Comparison of ENCODE assay signal across 33 cellular contexts in genomic region chr4:89707467-89707866, GRCh38.
"Had no signal": no experiment of that assay in that cellular context is flagged by ENCODE, and none has a peak within 500 bp of the region (broad histone marks: within the 10 kb centered on the region; RNA-seq: fewer than 3 reads in every experiment).

No MANE protein-coding gene starts in this region.

- H3K27ac Mint-ChIP-seq: activated CD4-positive, alpha-beta memory T cell treated with anti-CD3 and anti-CD28 coated beads, Interleukin-2, amount 10 ng/mL, durations not matched to agents 7 days and 5 days; activated naive CD4-positive, alpha-beta T cell treated with anti-CD3 and anti-CD28 coated beads for 36 hours; activated naive CD4-positive, alpha-beta T cell treated with anti-CD3 and anti-CD28 coated beads, Interleukin-2, amount 50 U/mL, for 72 hours; activated T-helper 1 cell treated with anti-CD3 and anti-CD28 coated beads, Interleukin-12 subunit alpha, Interleukin-12 subunit beta, Interleukin-2, Interleukin-4 antibody, amounts not matched to agents 30 ng/mL and 10 ng/mL and 1 ng/mL, durations not matched to agents 14 hours and 24 hours and 36 hours had no signal

- H3K9me3 Mint-ChIP-seq: activated CD4-positive, alpha-beta memory T cell treated with anti-CD3 and anti-CD28 coated beads, Interleukin-2, amount 10 ng/mL, durations not matched to agents 7 days and 5 days; activated naive CD4-positive, alpha-beta T cell treated with anti-CD3 and anti-CD28 coated beads for 36 hours; activated naive CD4-positive, alpha-beta T cell treated with anti-CD3 and anti-CD28 coated beads, Interleukin-2, amount 50 U/mL, for 72 hours; activated T-cell treated with anti-CD3 and anti-CD28 coated beads, Interleukin-2, amount 50 U/mL, for 4 hours; activated T-helper 1 cell treated with anti-CD3 and anti-CD28 coated beads, Interleukin-12 subunit alpha, Interleukin-12 subunit beta, Interleukin-2, Interleukin-4 antibody, amounts not matched to agents 30 ng/mL and 10 ng/mL and 1 ng/mL, durations not matched to agents 14 hours and 24 hours and 36 hours had no signal

- ATAC-seq: activated naive CD4-positive, alpha-beta T cell treated with anti-CD3 and anti-CD28 coated beads, Interleukin-2, amount 50 U/mL, for 72 hours; activated T-cell treated with anti-CD3 and anti-CD28 coated beads, Interleukin-2, amount 50 U/mL, for 4 hours; Panc1 had no signal

- H3K27ac ChIP-seq: brain microvascular endothelial cell, SK-N-MC, WERI-Rb-1 had no signal

- H3K9me3 ChIP-seq: MG63, SJCRH30 had no signal

- H3K27me3 ChIP-seq: brain microvascular endothelial cell, MG63, SJCRH30 had no signal

- H3K36me3 ChIP-seq: brain microvascular endothelial cell, MG63, SJCRH30, WERI-Rb-1 had no signal

- H3K4me3 Mint-ChIP-seq: activated CD4-positive, alpha-beta memory T cell treated with anti-CD3 and anti-CD28 coated beads, Interleukin-2, amount 10 ng/mL, durations not matched to agents 7 days and 5 days; activated naive CD4-positive, alpha-beta T cell treated with anti-CD3 and anti-CD28 coated beads for 36 hours; activated T-cell treated with anti-CD3 and anti-CD28 coated beads, Interleukin-2, amount 50 U/mL, for 4 hours; activated T-helper 1 cell treated with anti-CD3 and anti-CD28 coated beads, Interleukin-12 subunit alpha, Interleukin-12 subunit beta, Interleukin-2, Interleukin-4 antibody, amounts not matched to agents 30 ng/mL and 10 ng/mL and 1 ng/mL, durations not matched to agents 14 hours and 24 hours and 36 hours had no signal

- H3K36me3 Mint-ChIP-seq: activated naive CD4-positive, alpha-beta T cell treated with anti-CD3 and anti-CD28 coated beads, Interleukin-2, amount 50 U/mL, for 72 hours had no signal

- DNase-seq: activated CD4-positive, alpha-beta memory T cell treated with anti-CD3 and anti-CD28 coated beads, Interleukin-2, amount 10 ng/mL, durations not matched to agents 7 days and 5 days; activated CD4-positive, alpha-beta T cell treated with anti-CD3 and anti-CD28 coated beads for 1 hour; activated CD4-positive, alpha-beta T cell treated with anti-CD3 and anti-CD28 coated beads for 48 hours; activated CD4-positive, CD25-positive, alpha-beta regulatory T cell; activated CD8-positive, alpha-beta memory T cell treated with anti-CD3 and anti-CD28 coated beads, Interleukin-2, amount 50 U/mL, for 4 hours; activated gamma-delta T cell treated with Interleukin-2 at 50 U/mL for 16 hours; activated naive CD4-positive, alpha-beta T cell treated with anti-CD3 and anti-CD28 coated beads for 36 hours; activated T-cell treated with anti-CD3 and anti-CD28 coated beads for 4 hours; activated T-cell treated with anti-CD3 and anti-CD28 coated beads, Interleukin-2, amount 50 U/mL, for 4 hours; amniotic stem cell; aorta; brain microvascular endothelial cell; central memory CD4-positive, alpha-beta T cell; Karpas-422; KBM-7; MG63; NCI-H1048; NCI-H1105 treated with DMSO at 0.1 percent for 48 hours; NCI-H1436; NCI-H1694; NCI-H1930; NCI-H2081 treated with DMSO at 0.1 percent for 48 hours; NCI-H510A; NCI-H526; NCI-H774; SHP77; SJCRH30; T1000; WERI-Rb-1 had no signal

- H3K4me3 ChIP-seq: MG63, SJCRH30, SK-N-MC had no signal

- H3K4me1 Mint-ChIP-seq: activated CD4-positive, alpha-beta memory T cell treated with anti-CD3 and anti-CD28 coated beads, Interleukin-2, amount 10 ng/mL, durations not matched to agents 7 days and 5 days had no signal
